ENCODE assay signal across 9 cellular contexts in the genomic region with DNA sequence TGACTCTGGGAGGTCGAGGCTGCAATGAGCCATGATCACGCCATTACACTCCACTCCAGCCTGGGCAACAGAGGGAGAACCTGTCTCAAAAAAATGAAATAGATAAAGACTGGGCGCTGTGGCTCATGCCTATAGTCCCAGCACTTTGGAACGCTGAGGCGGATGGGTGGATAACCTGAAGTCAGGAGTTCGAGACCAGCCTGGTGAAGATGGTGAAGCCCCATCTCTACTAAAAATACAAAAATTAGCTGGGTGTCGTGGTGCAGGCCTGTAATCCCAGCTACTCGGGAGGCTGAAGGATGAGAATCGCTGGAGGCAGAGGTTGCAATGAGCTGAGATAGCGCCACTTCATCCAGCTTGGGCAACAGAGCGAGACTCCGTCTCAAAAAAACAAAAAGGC.
DNase-seq lines count a peak whose midpoint lies in the region; TF ChIP-seq lines count a peak whose summit lies in the region.
"Had no signal": no experiment of that assay in that cellular context is flagged by ENCODE, and none has a peak within 500 bp of the region (broad histone marks: within the 10 kb centered on the region; RNA-seq: fewer than 3 reads in every experiment).

No MANE protein-coding gene starts in this region.

- H3K9me3 Mint-ChIP-seq in activated naive CD4-positive, alpha-beta T cell treated with anti-CD3 and anti-CD28 coated beads, Interleukin-2, amount 10 ng/mL, durations not matched to agents 7 days and 5 days, result no peaks in the 10 kb centered on the region

- no peaks in the 10 kb centered on the region for H3K27me3 Mint-ChIP-seq in activated naive CD4-positive, alpha-beta T cell treated with anti-CD3 and anti-CD28 coated beads, Interleukin-2, amount 10 ng/mL, durations not matched to agents 7 days and 5 days

- TF ChIP-seq CTCF in RWPE1 (conservative IDR thresholded peaks at IDR 0.05; ENCODE audit: low read depth), result no peak

- H3K27ac Mint-ChIP-seq in activated naive CD4-positive, alpha-beta T cell treated with anti-CD3 and anti-CD28 coated beads, Interleukin-2, amount 10 ng/mL, durations not matched to agents 7 days and 5 days, result peak overlapping the region; percentile 84

- peak overlapping the region; percentile 95 for H3K4me3 Mint-ChIP-seq in activated naive CD4-positive, alpha-beta T cell treated with anti-CD3 and anti-CD28 coated beads, Interleukin-2, amount 10 ng/mL, durations not matched to agents 7 days and 5 days

- H3K4me3 ChIP-seq in skin epidermis, result peak overlapping the region in 3 of 7 experiments; percentile 92 to 97 (median 94)

- H3K27ac ChIP-seq in RWPE1 (peak overlapping the region; percentile 82), epithelial cell of prostate (peak overlapping the region; percentile 91), skin epidermis (peak overlapping the region in 11 of 21 experiments; percentile 73 to 100 (median 98))

- DNase-seq in activated naive CD4-positive, alpha-beta T cell treated with anti-CD3 and anti-CD28 coated beads, Interleukin-2, amount 10 ng/mL, durations not matched to agents 7 days and 5 days, result no peak
- DNase-seq in activated naive CD4-positive, alpha-beta T cell (lab: John Stamatoyannopoulos, UW), result no peak
- DNase-seq in RWPE1 (ENCODE audit: low spot score) (no peak), epithelial cell of prostate (ENCODE audit: low read depth, low spot score) (no peak), RPMI8226 (no peak), amygdala (lab: John Stamatoyannopoulos, UW) (no peak), NCI-H1092 treated with DMSO at 0.1 percent for 48 hours (lab: John Stamatoyannopoulos, UW) (no peak)
- DNase-seq: activated gamma-delta T cell treated with Interleukin-2 at 50 U/mL for 16 hours had no signal

- peaks cover 33% of the 10 kb centered on the region for H3K4me1 Mint-ChIP-seq in activated naive CD4-positive, alpha-beta T cell treated with anti-CD3 and anti-CD28 coated beads, Interleukin-2, amount 10 ng/mL, durations not matched to agents 7 days and 5 days

- peaks cover 21% of the 10 kb centered on the region for H3K36me3 Mint-ChIP-seq in activated naive CD4-positive, alpha-beta T cell treated with anti-CD3 and anti-CD28 coated beads, Interleukin-2, amount 10 ng/mL, durations not matched to agents 7 days and 5 days

- CTCF ChIA-PET in activated naive CD4-positive, alpha-beta T cell treated with anti-CD3 and anti-CD28 coated beads, Interleukin-2, amount 10 ng/mL, durations not matched to agents 7 days and 5 days (lab: Charles Lee), result interaction anchor here (0.6 to 2.8 kb wide), 10 partner anchors 14 to 232 kb away, joined by 3 to 14 read pairs (median 4); no protein-coding TSS in a partner anchor
- CTCF ChIA-PET in RWPE1 (lab: Yijun Ruan, JAX), result interaction anchor here (0.6 to 1.5 kb wide), 7 partner anchors 11 to 548 kb away, joined by 3 to 4 read pairs (median 3); no protein-coding TSS in a partner anchor

- POLR2A ChIA-PET in RWPE1 (lab: Yijun Ruan, JAX; ENCODE audit: low non-redundant PET), result no interaction called here
